Comparison of ENCODE assay signal across 37 cellular contexts in the genomic region with DNA sequence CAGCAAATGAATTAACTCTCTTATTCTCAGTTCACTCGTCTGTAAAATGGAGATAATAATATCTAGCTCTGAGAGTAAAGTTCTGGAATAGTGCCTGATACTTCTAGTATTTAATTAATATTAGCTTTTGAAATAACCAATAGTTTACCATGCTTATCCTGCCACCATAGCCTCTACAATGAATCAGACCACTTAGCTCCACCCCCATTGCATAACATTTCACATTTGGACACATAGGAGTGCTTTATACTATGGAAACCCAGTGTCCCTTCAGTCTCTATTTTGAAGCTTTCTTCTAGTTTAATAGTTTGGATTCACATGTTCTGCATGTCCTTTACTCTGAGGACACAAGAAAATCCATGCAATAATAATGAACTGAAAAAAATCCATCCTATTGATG.
"Had no signal": no experiment of that assay in that cellular context is flagged by ENCODE, and none has a peak within 500 bp of the region (broad histone marks: within the 10 kb centered on the region; RNA-seq: fewer than 3 reads in every experiment).

No MANE protein-coding gene starts in this region.

- H3K27ac ChIP-seq: ascending aorta, cardiac muscle cell, WERI-Rb-1 had no signal

- H3K9me3 Mint-ChIP-seq: activated CD4-positive, alpha-beta memory T cell treated with anti-CD3 and anti-CD28 coated beads, Interleukin-2, amount 10 ng/mL, durations not matched to agents 7 days and 5 days; activated CD4-positive, alpha-beta T cell treated with anti-CD3 and anti-CD28 coated beads, Interleukin-2, amount 10 ng/mL, durations not matched to agents 7 days and 5 days; activated naive CD4-positive, alpha-beta T cell treated with anti-CD3 and anti-CD28 coated beads, Interleukin-2, amount 10 ng/mL, durations not matched to agents 7 days and 5 days; activated naive CD8-positive, alpha-beta T cell treated with anti-CD3 and anti-CD28 coated beads, Interleukin-2, amount 50 U/mL, for 24 hours; activated T-cell treated with anti-CD3 and anti-CD28 coated beads, Interleukin-2, amount 50 U/mL, for 24 hours; activated T-helper 2 cell treated with anti-CD3 and anti-CD28 coated beads, Interferon-gamma antibody, Interleukin-2, Interleukin-4, amounts not matched to agents 10 μg/mL and 5 μg/mL and 100 μg/mL, durations not matched to agents 14 hours and 24 hours and 36 hours; T-helper 1 cell treated with Interleukin-12 subunit alpha and Interleukin-12 subunit beta and Interleukin-4 antibody, amounts not matched to agents 30 μg/mL and 1 μg/mL, for 36 hours; T-helper 2 cell treated with Interferon-gamma antibody and Interleukin-4, amounts not matched to agents 5 μg/mL and 100 μg/mL, for 36 hours had no signal

- H3K27me3 ChIP-seq: ascending aorta, cardiac muscle cell had no signal

- H3K4me3 ChIP-seq: ascending aorta, cardiac muscle cell had no signal

- H3K27me3 Mint-ChIP-seq: activated CD4-positive, alpha-beta memory T cell treated with anti-CD3 and anti-CD28 coated beads, Interleukin-2, amount 10 ng/mL, durations not matched to agents 7 days and 5 days; activated CD8-positive, alpha-beta memory T cell treated with anti-CD3 and anti-CD28 coated beads, Interleukin-2, amount 10 ng/mL, durations not matched to agents 7 days and 5 days; activated naive CD4-positive, alpha-beta T cell treated with anti-CD3 and anti-CD28 coated beads, Interleukin-2, amount 10 ng/mL, durations not matched to agents 7 days and 5 days; activated naive CD8-positive, alpha-beta T cell treated with anti-CD3 and anti-CD28 coated beads, Interleukin-2, amount 10 ng/mL, durations not matched to agents 7 days and 5 days had no signal

- H3K4me1 ChIP-seq: ascending aorta had no signal

- DNase-seq: activated CD4-positive, alpha-beta memory T cell treated with anti-CD3 and anti-CD28 coated beads, Interleukin-2, amount 10 ng/mL, durations not matched to agents 7 days and 5 days; activated CD4-positive, alpha-beta T cell treated with anti-CD3 and anti-CD28 coated beads for 1 hour; activated CD4-positive, alpha-beta T cell treated with anti-CD3 and anti-CD28 coated beads for 36 hours; activated CD4-positive, alpha-beta T cell treated with anti-CD3 and anti-CD28 coated beads for 48 hours; activated CD4-positive, alpha-beta T cell treated with anti-CD3 and anti-CD28 coated beads, Interleukin-2, amount 10 ng/mL, durations not matched to agents 7 days and 5 days; activated CD4-positive, alpha-beta T cell treated with anti-CD3 and anti-CD28 coated beads, Interleukin-2, amount 50 U/mL, for 48 hours; activated CD4-positive, CD25-positive, alpha-beta regulatory T cell; activated CD8-positive, alpha-beta memory T cell treated with anti-CD3 and anti-CD28 coated beads for 24 hours; activated CD8-positive, alpha-beta memory T cell treated with anti-CD3 and anti-CD28 coated beads, Interleukin-2, amount 10 ng/mL, durations not matched to agents 7 days and 5 days; activated CD8-positive, alpha-beta memory T cell treated with anti-CD3 and anti-CD28 coated beads, Interleukin-2, amount 50 U/mL, for 48 hours; activated CD8-positive, alpha-beta T cell treated with anti-CD3 and anti-CD28 coated beads, Interleukin-2, amount 10 ng/mL, durations not matched to agents 7 days and 5 days; activated effector memory CD4-positive, alpha-beta T cell treated with Interleukin-2 at 50 U/mL for 16 hours; activated gamma-delta T cell; activated naive CD4-positive, alpha-beta T cell treated with anti-CD3 and anti-CD28 coated beads, Interleukin-2, amount 10 ng/mL, durations not matched to agents 7 days and 5 days; activated naive CD4-positive, alpha-beta T cell treated with Interleukin-2 at 50 U/mL for 16 hours; activated naive CD8-positive, alpha-beta T cell treated with anti-CD3 and anti-CD28 coated beads, Interleukin-2, amount 10 ng/mL, durations not matched to agents 7 days and 5 days; activated naive CD8-positive, alpha-beta T cell treated with anti-CD3 and anti-CD28 coated beads, Interleukin-2, amount 50 U/mL, for 24 hours; activated T-cell treated with anti-CD3 and anti-CD28 coated beads, Interleukin-2, amount 50 U/mL, for 24 hours; activated T-cell treated with anti-CD3 and anti-CD28 coated beads, Interleukin-2, amount 50 U/mL, for 48 hours; amygdala; anterior cingulate cortex; caudate nucleus; cerebellar nuclear complex; T-helper 1 cell; T-helper 2 cell; T-helper 9 cell; WERI-Rb-1 had no signal

- H3K27ac Mint-ChIP-seq: activated CD4-positive, alpha-beta memory T cell treated with anti-CD3 and anti-CD28 coated beads, Interleukin-2, amount 10 ng/mL, durations not matched to agents 7 days and 5 days; activated CD4-positive, alpha-beta T cell treated with anti-CD3 and anti-CD28 coated beads for 36 hours; activated CD4-positive, alpha-beta T cell treated with anti-CD3 and anti-CD28 coated beads, Interleukin-2, amount 10 ng/mL, durations not matched to agents 7 days and 5 days; activated CD8-positive, alpha-beta memory T cell treated with anti-CD3 and anti-CD28 coated beads, Interleukin-2, amount 10 ng/mL, durations not matched to agents 7 days and 5 days; activated CD8-positive, alpha-beta T cell treated with anti-CD3 and anti-CD28 coated beads, Interleukin-2, amount 10 ng/mL, durations not matched to agents 7 days and 5 days; activated naive CD4-positive, alpha-beta T cell treated with anti-CD3 and anti-CD28 coated beads, Interleukin-2, amount 10 ng/mL, durations not matched to agents 7 days and 5 days; activated naive CD4-positive, alpha-beta T cell treated with anti-CD3 and anti-CD28 coated beads, Interleukin-2, amount 50 U/mL, for 24 hours; activated naive CD8-positive, alpha-beta T cell; activated naive CD8-positive, alpha-beta T cell treated with anti-CD3 and anti-CD28 coated beads, Interleukin-2, amount 10 ng/mL, durations not matched to agents 7 days and 5 days; activated naive CD8-positive, alpha-beta T cell treated with anti-CD3 and anti-CD28 coated beads, Interleukin-2, amount 50 U/mL, for 24 hours; activated T-cell treated with anti-CD3 and anti-CD28 coated beads, Interleukin-2, amount 50 U/mL, for 24 hours; activated T-helper 2 cell treated with anti-CD3 and anti-CD28 coated beads, Interferon-gamma antibody, Interleukin-2, Interleukin-4, amounts not matched to agents 10 μg/mL and 5 μg/mL and 100 μg/mL, durations not matched to agents 14 hours and 24 hours and 36 hours; brain; T-helper 1 cell treated with Interleukin-12 subunit alpha and Interleukin-12 subunit beta and Interleukin-4 antibody, amounts not matched to agents 30 μg/mL and 1 μg/mL, for 36 hours; T-helper 2 cell treated with Interferon-gamma antibody and Interleukin-4, amounts not matched to agents 5 μg/mL and 100 μg/mL, for 36 hours; WTC11 had no signal

- H3K9me3 ChIP-seq: ascending aorta had no signal

- H3K4me3 Mint-ChIP-seq: activated CD4-positive, alpha-beta memory T cell treated with anti-CD3 and anti-CD28 coated beads, Interleukin-2, amount 10 ng/mL, durations not matched to agents 7 days and 5 days; activated CD4-positive, alpha-beta T cell treated with anti-CD3 and anti-CD28 coated beads for 36 hours; activated CD4-positive, alpha-beta T cell treated with anti-CD3 and anti-CD28 coated beads, Interleukin-2, amount 10 ng/mL, durations not matched to agents 7 days and 5 days; activated CD8-positive, alpha-beta memory T cell treated with anti-CD3 and anti-CD28 coated beads, Interleukin-2, amount 10 ng/mL, durations not matched to agents 7 days and 5 days; activated CD8-positive, alpha-beta T cell treated with anti-CD3 and anti-CD28 coated beads, Interleukin-2, amount 10 ng/mL, durations not matched to agents 7 days and 5 days; activated naive CD4-positive, alpha-beta T cell treated with anti-CD3 and anti-CD28 coated beads, Interleukin-2, amount 10 ng/mL, durations not matched to agents 7 days and 5 days; activated naive CD4-positive, alpha-beta T cell treated with anti-CD3 and anti-CD28 coated beads, Interleukin-2, amount 50 U/mL, for 24 hours; activated naive CD8-positive, alpha-beta T cell; activated naive CD8-positive, alpha-beta T cell treated with anti-CD3 and anti-CD28 coated beads, Interleukin-2, amount 10 ng/mL, durations not matched to agents 7 days and 5 days; activated naive CD8-positive, alpha-beta T cell treated with anti-CD3 and anti-CD28 coated beads, Interleukin-2, amount 50 U/mL, for 24 hours; activated T-cell treated with anti-CD3 and anti-CD28 coated beads, Interleukin-2, amount 50 U/mL, for 24 hours; brain; central memory CD8-positive, alpha-beta T cell; T-helper 1 cell treated with Interleukin-12 subunit alpha and Interleukin-12 subunit beta and Interleukin-4 antibody, amounts not matched to agents 30 μg/mL and 1 μg/mL, for 36 hours; T-helper 2 cell treated with Interferon-gamma antibody and Interleukin-4, amounts not matched to agents 5 μg/mL and 100 μg/mL, for 36 hours; WTC11 had no signal

- H3K36me3 ChIP-seq: ascending aorta, cardiac muscle cell, WERI-Rb-1 had no signal

- H3K4me1 Mint-ChIP-seq: activated CD4-positive, alpha-beta memory T cell treated with anti-CD3 and anti-CD28 coated beads, Interleukin-2, amount 10 ng/mL, durations not matched to agents 7 days and 5 days; activated CD4-positive, alpha-beta T cell treated with anti-CD3 and anti-CD28 coated beads for 36 hours; activated CD4-positive, alpha-beta T cell treated with anti-CD3 and anti-CD28 coated beads, Interleukin-2, amount 10 ng/mL, durations not matched to agents 7 days and 5 days; activated CD8-positive, alpha-beta memory T cell treated with anti-CD3 and anti-CD28 coated beads, Interleukin-2, amount 10 ng/mL, durations not matched to agents 7 days and 5 days; activated naive CD4-positive, alpha-beta T cell treated with anti-CD3 and anti-CD28 coated beads, Interleukin-2, amount 10 ng/mL, durations not matched to agents 7 days and 5 days; activated naive CD4-positive, alpha-beta T cell treated with anti-CD3 and anti-CD28 coated beads, Interleukin-2, amount 50 U/mL, for 24 hours; activated naive CD8-positive, alpha-beta T cell treated with anti-CD3 and anti-CD28 coated beads, Interleukin-2, amount 10 ng/mL, durations not matched to agents 7 days and 5 days; activated naive CD8-positive, alpha-beta T cell treated with anti-CD3 and anti-CD28 coated beads, Interleukin-2, amount 50 U/mL, for 24 hours; brain; central memory CD8-positive, alpha-beta T cell had no signal

- H3K36me3 Mint-ChIP-seq: activated CD8-positive, alpha-beta memory T cell treated with anti-CD3 and anti-CD28 coated beads, Interleukin-2, amount 10 ng/mL, durations not matched to agents 7 days and 5 days; activated naive CD4-positive, alpha-beta T cell treated with anti-CD3 and anti-CD28 coated beads, Interleukin-2, amount 10 ng/mL, durations not matched to agents 7 days and 5 days; activated naive CD4-positive, alpha-beta T cell treated with anti-CD3 and anti-CD28 coated beads, Interleukin-2, amount 50 U/mL, for 24 hours; activated naive CD8-positive, alpha-beta T cell; activated naive CD8-positive, alpha-beta T cell treated with anti-CD3 and anti-CD28 coated beads, Interleukin-2, amount 10 ng/mL, durations not matched to agents 7 days and 5 days; brain; WTC11 had no signal
